Comparison of ENCODE assay signal across 13 cellular contexts in genomic region chr1:172006660-172007059, GRCh38.
"Had no signal": no experiment of that assay in that cellular context is flagged by ENCODE, and none has a peak within 500 bp of the region (broad histone marks: within the 10 kb centered on the region; RNA-seq: fewer than 3 reads in every experiment).

No MANE protein-coding gene starts in this region.

- H3K4me1 ChIP-seq: right atrium auricular region, sigmoid colon, stomach had no signal

- DNase-seq: effector CD8-positive, alpha-beta T cell; heart right ventricle; mucosa of descending colon; naive thymus-derived CD8-positive, alpha-beta T cell; ovary; sigmoid colon; stimulated activated CD4-positive, alpha-beta T cell treated with anti-CD3 and anti-CD28 coated beads, Interleukin-12 subunit alpha, Interleukin-12 subunit beta, amount 100 ng/mL, for 4 hours; stimulated activated naive CD4-positive, alpha-beta T cell; stomach had no signal

- H3K36me3 ChIP-seq: heart right ventricle, ovary, right atrium auricular region, sigmoid colon, stomach had no signal

- H3K9me3 ChIP-seq: ovary, right atrium auricular region, sigmoid colon had no signal

- H3K4me3 ChIP-seq: coronary artery, heart right ventricle, mucosa of descending colon, ovary, right atrium auricular region, sigmoid colon, skin epidermis, stomach had no signal

- H3K27me3 ChIP-seq: heart right ventricle, ovary, right atrium auricular region, sigmoid colon, stomach had no signal

- FAIRE-seq: frontal cortex had no signal

- H3K27ac ChIP-seq: coronary artery, heart right ventricle, ovary, right atrium auricular region, sigmoid colon, skin epidermis, stomach had no signal

- ATAC-seq: heart right ventricle; naive thymus-derived CD8-positive, alpha-beta T cell had no signal
